In genomic region chr20:63498950-63499332, GRCh38 we compare ENCODE assay signal across 8 cellular contexts. TPM values are rescaled to one million over a fixed set of nuclear protein-coding genes. Genes with fewer than 3 reads are reported as not detected.
DNase-seq lines count a peak whose midpoint lies in the region; ATAC-seq and TF ChIP-seq lines count a peak whose summit lies in the region.

Gene EEF1A2, minus strand, starts transcription at chr20:63499083. Its CDS starts 1,320 bp downstream, at chr20:63497763.

- no peak within 1 kb of the TSS for H3K4ac ChIP-seq in mesenchymal stem cell (ENCODE audit: low read depth in 1 of 2, low read length in 2 of 2)

- no peak for ATAC-seq in activated CD4-positive, alpha-beta T cell treated with anti-CD3 and anti-CD28 coated beads for 36 hours
- peak in 1 of 2 donors; percentile 18 for ATAC-seq in upper lobe of left lung (ENCODE audit: low FRiP score in 2 of 2)
- no peak for ATAC-seq in GM21619 (IDR thresholded peaks at IDR 0.05; ENCODE audit: unreplicated experiment)
- ATAC-seq in GM21723 (IDR thresholded peaks at IDR 0.05; ENCODE audit: unreplicated experiment) = no peak

- peaks cover 12% of the 10 kb centered on the region for H3K27me3 Mint-ChIP-seq in activated CD4-positive, alpha-beta T cell treated with anti-CD3 and anti-CD28 coated beads for 36 hours
- no peaks in the 10 kb centered on the region for H3K27me3 Mint-ChIP-seq in chondrocyte (ENCODE audit: low read depth)

- H3K27ac ChIP-seq in RWPE1 = no peak within 1 kb of the TSS
- no peak within 1 kb of the TSS for H3K27ac ChIP-seq in mesenchymal stem cell (ENCODE audit: low read length, poor library complexity, severe bottlenecking)
- H3K27ac ChIP-seq in upper lobe of left lung = no peak within 1 kb of the TSS

- peaks cover 2% of the 10 kb centered on the region for H3K4me1 Mint-ChIP-seq in activated CD4-positive, alpha-beta T cell treated with anti-CD3 and anti-CD28 coated beads for 36 hours
- no peaks in the 10 kb centered on the region for H3K4me1 Mint-ChIP-seq in chondrocyte (ENCODE audit: low read depth)

- no peak within 1 kb of the TSS for H2BK12ac ChIP-seq in mesenchymal stem cell (ENCODE audit: low read length in 2 of 2)

- WGBS in mesenchymal stem cell = 2% methylated on average over 23 of the region's 58 CpGs
- 1% methylated on average over 17 of the region's 58 CpGs; no CpG with 5 or more reads in 1 of the 2 donors for WGBS in upper lobe of left lung, 2 donors

- H2BK15ac ChIP-seq in mesenchymal stem cell (ENCODE audit: low read depth, poor library complexity, severe bottlenecking) = no peak within 1 kb of the TSS

- H3K23ac ChIP-seq in mesenchymal stem cell (ENCODE audit: low read length in 2 of 2) = peak within 1 kb of the TSS in 1 of 2 experiments; percentile 14

- H3K9me3 ChIP-seq in mesenchymal stem cell (ENCODE audit: control insufficient read depth, low read length) (no peaks in the 10 kb centered on the region), upper lobe of left lung (no peaks in the 10 kb centered on the region)

- H3K27ac Mint-ChIP-seq in activated CD4-positive, alpha-beta T cell treated with anti-CD3 and anti-CD28 coated beads for 36 hours = no peak within 1 kb of the TSS
- no peak within 1 kb of the TSS for H3K27ac Mint-ChIP-seq in chondrocyte (ENCODE audit: unreplicated experiment)

- peaks cover 42 to 80% of the 10 kb centered on the region in 2 experiments for H3K27me3 ChIP-seq in mesenchymal stem cell (ENCODE audit: control insufficient read depth in 1 of 2, insufficient read depth in 1 of 2, low read length in 2 of 2)
- H3K27me3 ChIP-seq in upper lobe of left lung = peaks cover 0 to 43% (median 24%) of the 10 kb centered on the region in 4 donors

- peak within 1 kb of the TSS in 1 of 2 experiments; percentile 48 for H3K4me3 ChIP-seq in mesenchymal stem cell (ENCODE audit: insufficient read depth in 1 of 2, low read depth in 1 of 2, low read length in 2 of 2)
- peak within 1 kb of the TSS in 3 of 4 donors; percentile 36 to 49 (median 47) for H3K4me3 ChIP-seq in upper lobe of left lung

- CTCF ChIA-PET in activated CD4-positive, alpha-beta T cell treated with anti-CD3 and anti-CD28 coated beads for 36 hours (lab: Charles Lee) = no interaction called here
- CTCF ChIA-PET in RWPE1 (lab: Yijun Ruan, JAX) = no interaction called here

- no peak within 1 kb of the TSS for H2AK5ac ChIP-seq in mesenchymal stem cell (ENCODE audit: low read length, severe bottlenecking)

- POLR2A ChIA-PET in activated CD4-positive, alpha-beta T cell treated with anti-CD3 and anti-CD28 coated beads for 36 hours (lab: Charles Lee) = no interaction called here
- POLR2A ChIA-PET in RWPE1 (lab: Yijun Ruan, JAX; ENCODE audit: low non-redundant PET) = no interaction called here

- H3K36me3 Mint-ChIP-seq in activated CD4-positive, alpha-beta T cell treated with anti-CD3 and anti-CD28 coated beads for 36 hours (ENCODE audit: low read depth) = no peaks in the 10 kb centered on the region
- H3K36me3 Mint-ChIP-seq in chondrocyte (ENCODE audit: low read depth) = no peaks in the 10 kb centered on the region

- H3K14ac ChIP-seq in mesenchymal stem cell (ENCODE audit: low read length in 2 of 2) = no peak within 1 kb of the TSS

- no peaks in the 10 kb centered on the region for H3K79me1 ChIP-seq in mesenchymal stem cell (replicated peaks; ENCODE audit: low read length, poor library complexity, severe bottlenecking)

- H2AFZ ChIP-seq in mesenchymal stem cell (ENCODE audit: low read depth, low read length) = no peak within 1 kb of the TSS

- no peak within 1 kb of the TSS for H3K18ac ChIP-seq in mesenchymal stem cell (ENCODE audit: low read depth in 1 of 2, low read length in 2 of 2)

- no peak within 1 kb of the TSS for H4K8ac ChIP-seq in mesenchymal stem cell (ENCODE audit: low read length)

- H4K91ac ChIP-seq in mesenchymal stem cell (ENCODE audit: low read length) = no peak within 1 kb of the TSS

- no peaks in the 10 kb centered on the region for H3K9me3 Mint-ChIP-seq in activated CD4-positive, alpha-beta T cell treated with anti-CD3 and anti-CD28 coated beads for 36 hours (ENCODE audit: low read depth)
- no peaks in the 10 kb centered on the region for H3K9me3 Mint-ChIP-seq in chondrocyte (ENCODE audit: low read depth)

- H3K4me1 ChIP-seq in mesenchymal stem cell (ENCODE audit: control insufficient read depth, insufficient read depth, low read depth, low read length) = peaks cover 32% of the 10 kb centered on the region
- H3K4me1 ChIP-seq in upper lobe of left lung = peaks cover 21 to 37% (median 23%) of the 10 kb centered on the region in 4 donors

- H2BK5ac ChIP-seq in mesenchymal stem cell (ENCODE audit: low read depth, low read length, poor library complexity, severe bottlenecking) = no peak within 1 kb of the TSS

- H3K4me3 Mint-ChIP-seq in activated CD4-positive, alpha-beta T cell treated with anti-CD3 and anti-CD28 coated beads for 36 hours = no peak within 1 kb of the TSS
- peak within 1 kb of the TSS; percentile 49 for H3K4me3 Mint-ChIP-seq in chondrocyte (ENCODE audit: unreplicated experiment)

- no peak within 1 kb of the TSS for H2BK120ac ChIP-seq in mesenchymal stem cell (ENCODE audit: low read depth, low read length)

- no peak for TF ChIP-seq EP300 in upper lobe of left lung (IDR thresholded peaks at IDR 0.05)

- peak within 1 kb of the TSS; percentile 80 for H3K4me2 ChIP-seq in mesenchymal stem cell (ENCODE audit: low read length, poor library complexity, severe bottlenecking)

- TF ChIP-seq POLR2A in upper lobe of left lung (IDR thresholded peaks at IDR 0.05) = no peak

- peak; percentile 37 for TF ChIP-seq CTCF in RWPE1 (conservative IDR thresholded peaks at IDR 0.05; ENCODE audit: low read depth)
- TF ChIP-seq CTCF in chondrocyte (IDR thresholded peaks at IDR 0.05) = no peak
- peak in 3 of 6 experiments; percentile 8 to 24 (median 22) for TF ChIP-seq CTCF in upper lobe of left lung (IDR thresholded peaks at IDR 0.05)

- H3K9ac ChIP-seq in mesenchymal stem cell (ENCODE audit: low read length) = no peak within 1 kb of the TSS

- intact Hi-C loops in activated CD4-positive, alpha-beta T cell treated with anti-CD3 and anti-CD28 coated beads for 36 hours (cut with DNase I, micrococcal nuclease) = no loop called here

- H3K36me3 ChIP-seq in mesenchymal stem cell (ENCODE audit: control insufficient read depth in 1 of 2, insufficient read depth in 2 of 2, low read depth in 1 of 2, low read length in 2 of 2) (peaks cover 0 to 4% of the 10 kb centered on the region in 2 experiments), upper lobe of left lung (no peaks in the 10 kb centered on the region)

- peak; percentile 50 for DNase-seq in activated CD4-positive, alpha-beta T cell treated with anti-CD3 and anti-CD28 coated beads for 36 hours
- DNase-seq in activated CD4-positive, alpha-beta T cell treated with anti-CD3 and anti-CD28 coated beads, Interleukin-2, amount 50 U/mL, for 48 hours = no peak
- DNase-seq in RWPE1 (ENCODE audit: low spot score) = no peak
- no peak for DNase-seq in chondrocyte (ENCODE audit: low spot score)
- no peak for DNase-seq in mesenchymal stem cell
- DNase-seq in upper lobe of left lung = peak in 1 of 2 donors; percentile 91

RNA-seq across cellular contexts. Expression of gene EEF1A2, which starts in this region (rescaled TPM):
- total RNA-seq in activated CD4-positive, alpha-beta T cell treated with anti-CD3 and anti-CD28 coated beads for 36 hours = under 1 TPM; 0.69 to 0.81 TPM
- 0.34 to 6.5 TPM (median 5.5 TPM) in 3 replicates for total RNA-seq in chondrocyte
- 4.3 TPM for polyA plus RNA-seq in mesenchymal stem cell (2013, experiment 1 of 2)
- 4.3 TPM for polyA plus RNA-seq in mesenchymal stem cell (2013, experiment 2 of 2)
- total RNA-seq in upper lobe of left lung = 1 to 10 TPM in 2 of 6 donors, under 1 TPM in 2, not detected in 2; 0.61 to 1.6 (median 1.1) TPM

Comparison
In these comparisons a context has a peak if more than half of its experiments do, and no peak if none do; other contexts are left out.
1. Peak in DNase-seq in activated CD4-positive, alpha-beta T cell treated with anti-CD3 and anti-CD28 coated beads for 36 hours; RNA of the gene not detected or under 1 TPM.